ENCODE assay signal across 9 cellular contexts in genomic region chr9:35729700-35730485, GRCh38. TPM values are rescaled to one million over a fixed set of nuclear protein-coding genes. Genes with fewer than 3 reads are reported as not detected.
DNase-seq lines count a peak whose midpoint lies in the region; ATAC-seq and TF ChIP-seq lines count a peak whose summit lies in the region.
"Had no signal": no experiment of that assay in that cellular context is flagged by ENCODE, and none has a peak within 500 bp of the region (broad histone marks: within the 10 kb centered on the region; RNA-seq: fewer than 3 reads in every experiment).

No MANE protein-coding gene starts in this region.

- DNase-seq in A673 (ENCODE audit: low spot score) (peak; percentile 61), GDM1 (lab: John Stamatoyannopoulos, UW) (peak; percentile 43), NCI-H1694 treated with DMSO at 0.1 percent for 48 hours (lab: John Stamatoyannopoulos, UW) (peak; percentile 52), head of caudate nucleus (peak in 34 of 42 donors; percentile 16 to 68 (median 45)), activated gamma-delta T cell treated with Interleukin-2 at 50 U/mL for 16 hours (no peak)
- peak; percentile 35 to 68 for DNase-seq in activated naive CD4-positive, alpha-beta T cell treated with anti-CD3 and anti-CD28 coated beads, Interleukin-2, amount 50 U/mL, for 72 hours (ENCODE audit: low spot score in 2 of 2)
- DNase-seq in activated T-cell treated with anti-CD3 and anti-CD28 coated beads, Interleukin-2, amount 50 U/mL, for 1 hour: no peak

- BruUV-seq in A673 (replicated peaks; lab: Mats Ljungman, UMichigan): no TSS peak

- H3K9ac ChIP-seq in parathyroid adenoma: no peak overlapping the region

- POLR2A ChIA-PET in A673 (lab: Charles Lee; ENCODE audit: low non-redundant PET): no interaction called here

- TF ChIP-seq CTCF in A673 (conservative IDR thresholded peaks at IDR 0.05; ENCODE audit: low read depth, low read length): peak; percentile 68
- TF ChIP-seq CTCF in parathyroid adenoma (IDR thresholded peaks at IDR 0.05): peak; percentile 41

- CTCF ChIA-PET in A673 (lab: Charles Lee): interaction anchor here (1.0 kb wide), 1 partner anchor 41 kb away, joined by 4 read pairs; no protein-coding TSS in a partner anchor

- no peaks in the 10 kb centered on the region for H3K9me3 Mint-ChIP-seq in activated naive CD4-positive, alpha-beta T cell treated with anti-CD3 and anti-CD28 coated beads, Interleukin-2, amount 50 U/mL, for 72 hours
- H3K9me3 Mint-ChIP-seq: IgD-negative memory B cell had no signal

- H3K27me3 ChIP-seq in A673 (replicated peaks; ENCODE audit: insufficient read depth, low read depth, low read length, poor library complexity): no peaks in the 10 kb centered on the region
- no peaks in the 10 kb centered on the region for H3K27me3 ChIP-seq in parathyroid adenoma (ENCODE audit: control insufficient read depth, insufficient read depth, low read length)

- H2AFZ ChIP-seq in parathyroid adenoma: no peak overlapping the region

- H3K36me3 ChIP-seq in A673 (ENCODE audit: insufficient read depth, low read length, poor library complexity, severe bottlenecking) (peaks cover 3% of the 10 kb centered on the region), parathyroid adenoma (ENCODE audit: control insufficient read depth, insufficient read depth, low read length) (no peaks in the 10 kb centered on the region)

- no peak overlapping the region for H3K27ac Mint-ChIP-seq in activated naive CD4-positive, alpha-beta T cell treated with anti-CD3 and anti-CD28 coated beads, Interleukin-2, amount 50 U/mL, for 72 hours

- H3K36me3 Mint-ChIP-seq in activated naive CD4-positive, alpha-beta T cell treated with anti-CD3 and anti-CD28 coated beads, Interleukin-2, amount 50 U/mL, for 72 hours: peaks cover 16 to 34% of the 10 kb centered on the region in 2 donors
- H3K36me3 Mint-ChIP-seq: IgD-negative memory B cell had no signal

- H3K27ac ChIP-seq in A673 (ENCODE audit: low read depth, low read length, poor library complexity, severe bottlenecking) (no peak overlapping the region), parathyroid adenoma (peak overlapping the region; percentile 12)

- peak in 1 of 2 donors; percentile 8 for ATAC-seq in activated naive CD4-positive, alpha-beta T cell treated with anti-CD3 and anti-CD28 coated beads, Interleukin-2, amount 50 U/mL, for 72 hours

- intact Hi-C loops in A673 (cut with micrococcal nuclease; ENCODE audit: unreplicated experiment) (loop anchor here (5.0 to 10.0 kb wide), 2 partner anchors 73 to 85 kb away; partner anchors contain the start of genes CCDC107, HINT2, RMRP and SPAG8), head of caudate nucleus (cut with DNase I) (loop anchor here (5.0 kb wide), 1 partner anchor 128 kb away; no protein-coding TSS in a partner anchor)

- peak overlapping the region; percentile 92 for H3K4me2 ChIP-seq in parathyroid adenoma (ENCODE audit: low read length)

- H3K4me3 ChIP-seq in A673 (ENCODE audit: low read depth, low read length, poor library complexity, severe bottlenecking): no peak overlapping the region
- H3K4me3 ChIP-seq in parathyroid adenoma (ENCODE audit: low read depth, low read length): peak overlapping the region; percentile 29

- peaks cover 12% of the 10 kb centered on the region for H3K79me2 ChIP-seq in parathyroid adenoma

- peaks cover 21% of the 10 kb centered on the region for H3K4me1 ChIP-seq in A673 (ENCODE audit: insufficient read depth, low read length, poor library complexity, severe bottlenecking)
- H3K4me1 ChIP-seq in parathyroid adenoma: peaks cover 17% of the 10 kb centered on the region

- H3K9me3 ChIP-seq in A673 (ENCODE audit: low read depth, low read length, poor library complexity, severe bottlenecking): no peaks in the 10 kb centered on the region
- H3K9me3 ChIP-seq in parathyroid adenoma (ENCODE audit: control insufficient read depth, low read length): no peaks in the 10 kb centered on the region

RNA-seq across cellular contexts. Expression of gene TLN1, which starts 2.1 kb away (rescaled TPM):
- 173 and 178 TPM in 2 replicates for total RNA-seq in A673 (2021)
- 100 to 1,000 TPM; 234 to 334 TPM for total RNA-seq in activated naive CD4-positive, alpha-beta T cell treated with anti-CD3 and anti-CD28 coated beads, Interleukin-2, amount 50 U/mL, for 72 hours

RNA-seq across cellular contexts. Expression of gene CREB3, which starts 2.6 kb away (rescaled TPM):
- total RNA-seq in A673 (2021): 27.6 and 29.1 TPM in 2 replicates
- 10 to 100 TPM; 22.8 to 25.3 TPM for total RNA-seq in activated naive CD4-positive, alpha-beta T cell treated with anti-CD3 and anti-CD28 coated beads, Interleukin-2, amount 50 U/mL, for 72 hours

RNA-seq across cellular contexts. Expression of gene GBA2, which starts 19.1 kb away (rescaled TPM):
- 67.6 and 70.5 TPM in 2 replicates for total RNA-seq in A673 (2021)
- 10 to 100 TPM; 23.4 to 57.6 TPM for total RNA-seq in activated naive CD4-positive, alpha-beta T cell treated with anti-CD3 and anti-CD28 coated beads, Interleukin-2, amount 50 U/mL, for 72 hours

RNA-seq across cellular contexts. Expression of gene RGP1, which starts 19.2 kb away (rescaled TPM):
- 21.9 and 26.3 TPM in 2 replicates for total RNA-seq in A673 (2021)
- 10 to 100 TPM; 18.4 to 35.1 TPM for total RNA-seq in activated naive CD4-positive, alpha-beta T cell treated with anti-CD3 and anti-CD28 coated beads, Interleukin-2, amount 50 U/mL, for 72 hours

RNA-seq across cellular contexts. Expression of gene MSMP, which starts 24.2 kb away (rescaled TPM):
- total RNA-seq in A673 (2021): not detected in 2 replicates
- total RNA-seq in activated naive CD4-positive, alpha-beta T cell treated with anti-CD3 and anti-CD28 coated beads, Interleukin-2, amount 50 U/mL, for 72 hours: under 1 TPM in 1 of 2 donors, not detected in 1; 0.46 TPM

Comparison
In these comparisons a context has a peak if more than half of its experiments do, and no peak if none do; other contexts are left out.
1. DNase-seq: peak in A673 (single experiment), GDM1 (single experiment), NCI-H1694 treated with DMSO at 0.1 percent for 48 hours (single experiment), activated naive CD4-positive, alpha-beta T cell treated with anti-CD3 and anti-CD28 coated beads, Interleukin-2, amount 50 U/mL, for 72 hours (2 of 2) and head of caudate nucleus (34 of 42); none in activated gamma-delta T cell treated with Interleukin-2 at 50 U/mL for 16 hours (single experiment) and activated T-cell treated with anti-CD3 and anti-CD28 coated beads, Interleukin-2, amount 50 U/mL, for 1 hour (single experiment).